ENCODE assay signal across 15 cellular contexts in the genomic region with DNA sequence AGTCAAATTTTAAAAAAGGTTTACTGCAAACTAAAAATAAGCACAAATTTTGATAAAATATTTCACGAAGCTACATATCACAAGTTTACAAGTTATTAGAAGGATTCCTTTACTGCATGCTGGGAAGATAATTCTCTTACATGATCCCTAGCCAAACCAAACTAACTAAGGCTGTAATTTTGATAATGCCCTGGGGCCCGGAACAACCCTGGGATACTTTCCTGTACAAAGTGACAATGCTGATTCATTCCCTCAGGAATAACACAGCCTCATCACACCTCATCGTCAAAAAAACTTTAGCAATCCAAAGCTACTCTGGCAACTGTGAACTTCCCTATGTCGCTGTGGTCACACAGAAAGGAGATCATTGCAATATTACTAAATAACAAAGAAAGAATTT.
DNase-seq lines count a peak whose midpoint lies in the region; ATAC-seq and TF ChIP-seq lines count a peak whose summit lies in the region.
"Had no signal": no experiment of that assay in that cellular context is flagged by ENCODE, and none has a peak within 500 bp of the region (broad histone marks: within the 10 kb centered on the region; RNA-seq: fewer than 3 reads in every experiment).

No MANE protein-coding gene starts in this region.

- 85% methylated on average over 4 of the region's 4 CpGs for WGBS in SK-N-SH (ENCODE audit: low lambda C conversion rate)

- H3K27ac Mint-ChIP-seq in T-helper 17 cell = peak overlapping the region; percentile 29
- H3K27ac Mint-ChIP-seq in neural progenitor cell = no peak overlapping the region

- no peaks in the 10 kb centered on the region for H4K20me1 ChIP-seq in neural progenitor cell (ENCODE audit: low read depth)
- H4K20me1 ChIP-seq in SK-N-SH (ENCODE audit: insufficient read depth) = no peaks in the 10 kb centered on the region

- peaks cover 7% of the 10 kb centered on the region for H3K36me3 Mint-ChIP-seq in T-helper 17 cell (ENCODE audit: low read depth)
- peaks cover 15% of the 10 kb centered on the region for H3K36me3 Mint-ChIP-seq in neural progenitor cell

- peaks cover 3% of the 10 kb centered on the region for H3K9me3 Mint-ChIP-seq in neural progenitor cell

- H3K4me1 Mint-ChIP-seq in T-helper 17 cell (peaks cover 14% of the 10 kb centered on the region), neural progenitor cell (peaks cover 10% of the 10 kb centered on the region)

- H3K9me3 ChIP-seq in HEK293 (ENCODE audit: control insufficient read depth, insufficient read depth, low read depth, low read length) (no peaks in the 10 kb centered on the region), T-helper 17 cell (ENCODE audit: control insufficient read depth, low read length, poor library complexity, severe bottlenecking) (no peaks in the 10 kb centered on the region), neural progenitor cell (ENCODE audit: low read depth) (no peaks in the 10 kb centered on the region), SK-N-SH (no peaks in the 10 kb centered on the region)
- H3K9me3 ChIP-seq: Caco-2 had no signal

- H3F3A ChIP-seq in neural progenitor cell (ENCODE audit: low read depth) (no peaks in the 10 kb centered on the region), SK-N-SH (replicated peaks; ENCODE audit: insufficient read depth) (no peaks in the 10 kb centered on the region)

- TF ChIP-seq CTCF in HEK293 (tag by site-specific recombination; IDR thresholded peaks at IDR 0.05) (no peak), neural progenitor cell (IDR thresholded peaks at IDR 0.05) (no peak), SK-N-SH (IDR thresholded peaks at IDR 0.05) (no peak)

- no peak for TF ChIP-seq EP300 in SK-N-SH (IDR thresholded peaks at IDR 0.05; ENCODE audit: borderline replicate concordance in 1 of 2, low read depth in 1 of 2, low read length in 1 of 2)

- H3K27me3 ChIP-seq in neural progenitor cell (no peaks in the 10 kb centered on the region), SK-N-SH (ENCODE audit: insufficient read depth) (no peaks in the 10 kb centered on the region)

- H3K4me3 Mint-ChIP-seq in T-helper 17 cell (no peak overlapping the region), neural progenitor cell (no peak overlapping the region)

- ATAC-seq in T-helper 17 cell = no peak
- no peak for ATAC-seq in HG03460 (IDR thresholded peaks at IDR 0.05; ENCODE audit: unreplicated experiment)

- H2AFZ ChIP-seq in neural progenitor cell (replicated peaks) (peak overlapping the region; percentile 26), SK-N-SH (ENCODE audit: low read depth) (no peak overlapping the region)

- H3K27me3 Mint-ChIP-seq in T-helper 17 cell = no peaks in the 10 kb centered on the region
- no peaks in the 10 kb centered on the region for H3K27me3 Mint-ChIP-seq in neural progenitor cell (ENCODE audit: insufficient read depth, low read depth)

- POLR2A ChIA-PET in HEK293 (lab: Yijun Ruan, JAX) = no interaction called here
- POLR2A ChIA-PET in SK-N-SH (lab: Yijun Ruan, JAX) = no interaction called here

- H3K4me3 ChIP-seq in HEK293 (ENCODE audit: low read depth, low read length) (no peak overlapping the region), neural progenitor cell (no peak overlapping the region), SK-N-SH (ENCODE audit: low read depth in 2 of 2, low read length in 1 of 2) (no peak overlapping the region)

- TF ChIP-seq RAD21 in SK-N-SH (IDR thresholded peaks at IDR 0.05; ENCODE audit: low read length) = no peak

- H3K79me2 ChIP-seq in neural progenitor cell (ENCODE audit: low read depth) (no peaks in the 10 kb centered on the region), SK-N-SH (ENCODE audit: insufficient read depth) (no peaks in the 10 kb centered on the region)

- H3K36me3 ChIP-seq in HEK293 (ENCODE audit: control insufficient read depth in 2 of 2, insufficient read depth in 1 of 2, low read length in 2 of 2) (peaks cover 0 to 5% of the 10 kb centered on the region in 2 experiments; a peak in 1 of 3 replicates), neural progenitor cell (no peaks in the 10 kb centered on the region), SK-N-SH (replicated peaks in 1 of 2; ENCODE audit: control insufficient read depth in 1 of 2, insufficient read depth in 2 of 2, low read length in 1 of 2) (peaks cover 11 to 21% of the 10 kb centered on the region in 2 experiments)

- CTCF ChIA-PET in HEK293 (lab: Yijun Ruan, JAX) (interaction anchor here (1.4 to 1.6 kb wide), 2 partner anchors 99 to 189 kb away, joined by 3 to 4 read pairs; no protein-coding TSS in a partner anchor), SK-N-SH (lab: Yijun Ruan, JAX) (interaction anchor here (1.1 to 2.2 kb wide), 5 partner anchors 11 to 99 kb away, joined by 3 to 7 read pairs (median 4); no protein-coding TSS in a partner anchor)

- H3K9me2 ChIP-seq in SK-N-SH = no peaks in the 10 kb centered on the region

- H3K4me1 ChIP-seq in HEK293 (ENCODE audit: control insufficient read depth, insufficient read depth, low read length) (0 out of 2 replicates have a peak, but pooled peaks cover 7% of the 10 kb centered on the region), neural progenitor cell (peaks cover 21% of the 10 kb centered on the region), SK-N-SH (ENCODE audit: control insufficient read depth in 1 of 2, insufficient read depth in 2 of 2, low read depth in 1 of 2, low read length in 1 of 2) (no peaks in the 10 kb centered on the region)
- H3K4me1 ChIP-seq: Caco-2 had no signal

- no peak overlapping the region for H3K27ac ChIP-seq in HEK293 (ENCODE audit: extremely low read depth, low read depth, low read length)
- no peak overlapping the region for H3K27ac ChIP-seq in neural progenitor cell
- no peak overlapping the region for H3K27ac ChIP-seq in SK-N-SH (ENCODE audit: low read depth in 2 of 2, low read length in 1 of 2)

- H3K4me2 ChIP-seq in neural progenitor cell = peak overlapping the region; percentile 4
- H3K4me2 ChIP-seq in SK-N-SH = no peak overlapping the region

- H3K9ac ChIP-seq in neural progenitor cell (no peak overlapping the region), SK-N-SH (no peak overlapping the region)

- DNase-seq in EH (ENCODE audit: low read depth) = peak; percentile 68
- DNase-seq in T-helper 17 cell = no peak
- no peak for DNase-seq in neural progenitor cell (ENCODE audit: low spot score)
- DNase-seq in activated T-cell treated with anti-CD3 and anti-CD28 coated beads, Interleukin-2, amount 50 U/mL, for 48 hours = no peak
- no peak for DNase-seq in SK-N-SH
- DNase-seq: Caco-2, DMS79, GF-D8, GOT3, KBM-7, NCI-H1436, NCI-H526 treated with DMSO at 0.1 percent for 48 hours, SIG-M5 had no signal

TF ChIP-seq in HEK293, 187 proteins besides CTCF, POLR2A, EP300 and RAD21 (continues in another document):
- TF ChIP-seq SP7 (tag by site-specific recombination; IDR thresholded peaks at IDR 0.05) = peak; percentile 69
- TF ChIP-seq ZNF211 (tag by site-specific recombination; IDR thresholded peaks at IDR 0.05; ENCODE audit: low read depth) = no peak
- TF ChIP-seq, protein P1, sequence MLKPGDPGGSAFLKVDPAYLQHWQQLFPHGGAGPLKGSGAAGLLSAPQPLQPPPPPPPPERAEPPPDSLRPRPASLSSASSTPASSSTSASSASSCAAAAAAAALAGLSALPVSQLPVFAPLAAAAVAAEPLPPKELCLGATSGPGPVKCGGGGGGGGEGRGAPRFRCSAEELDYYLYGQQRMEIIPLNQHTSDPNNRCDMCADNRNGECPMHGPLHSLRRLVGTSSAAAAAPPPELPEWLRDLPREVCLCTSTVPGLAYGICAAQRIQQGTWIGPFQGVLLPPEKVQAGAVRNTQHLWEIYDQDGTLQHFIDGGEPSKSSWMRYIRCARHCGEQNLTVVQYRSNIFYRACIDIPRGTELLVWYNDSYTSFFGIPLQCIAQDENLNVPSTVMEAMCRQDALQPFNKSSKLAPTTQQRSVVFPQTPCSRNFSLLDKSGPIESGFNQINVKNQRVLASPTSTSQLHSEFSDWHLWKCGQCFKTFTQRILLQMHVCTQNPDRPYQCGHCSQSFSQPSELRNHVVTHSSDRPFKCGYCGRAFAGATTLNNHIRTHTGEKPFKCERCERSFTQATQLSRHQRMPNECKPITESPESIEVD (tag by site-specific recombination; IDR thresholded peaks at IDR 0.05) = peak; percentile 60
- TF ChIP-seq TCF7L2 (IDR thresholded peaks at IDR 0.05; ENCODE audit: borderline replicate concordance, low read depth, low read length) = no peak
- peak; percentile 10; the same call in 1 of the 2 replicates for TF ChIP-seq FEZF1 (tag by site-specific recombination; IDR thresholded peaks at IDR 0.05)

TF ChIP-seq in SK-N-SH, 30 proteins besides CTCF, POLR2A, EP300 and RAD21:
- TF ChIP-seq NRF1 (IDR thresholded peaks at IDR 0.05; ENCODE audit: low read depth, low read length) = no peak
- no peak for TF ChIP-seq RCOR1 (IDR thresholded peaks at IDR 0.05; ENCODE audit: low read length)
